Comparison of ENCODE assay signal across 10 cellular contexts in the genomic region with DNA sequence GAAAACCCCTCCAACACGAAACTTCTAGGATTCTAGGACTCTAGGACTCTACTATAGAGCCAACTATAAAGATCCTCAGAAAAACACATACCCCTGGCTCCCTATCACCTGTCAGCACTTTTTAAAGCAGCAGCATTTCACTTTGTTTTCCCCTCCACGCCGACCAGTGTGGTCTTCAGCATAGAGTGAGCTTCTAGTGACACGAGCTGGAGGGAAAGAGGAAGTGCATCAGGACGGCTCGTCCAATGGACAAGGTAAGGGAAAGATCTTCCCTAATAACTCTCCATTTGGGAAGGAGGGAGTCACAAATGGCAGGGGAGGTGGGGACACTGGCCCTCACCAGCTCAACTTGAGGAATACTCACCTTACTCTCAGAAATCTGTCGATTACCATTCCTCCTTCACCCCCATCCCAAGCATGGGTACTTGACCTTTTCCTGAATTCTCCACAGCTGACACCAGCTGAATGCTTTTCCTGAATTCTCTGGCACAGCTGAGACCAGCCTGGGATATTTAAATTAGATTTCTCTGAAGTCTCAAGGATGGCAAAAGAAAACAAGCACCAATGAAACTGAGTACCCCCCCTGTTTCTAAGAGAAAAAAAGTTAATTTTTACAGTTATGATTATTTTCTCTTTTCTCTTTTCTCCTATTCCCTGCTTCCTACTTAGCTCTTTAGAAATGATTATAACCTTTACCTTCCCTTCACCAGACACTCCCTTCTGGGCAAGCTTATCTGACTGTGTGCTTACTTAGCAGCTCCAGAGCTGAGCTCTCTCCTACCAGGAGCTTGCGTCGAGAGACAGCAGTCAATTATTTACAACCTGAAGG. TPM values are rescaled to one million over a fixed set of nuclear protein-coding genes. Genes with fewer than 3 reads are reported as not detected.
A peak's percentile ranks its signal among the peaks of the same experiment; 100 is the strongest.
DNase-seq lines count a peak whose midpoint lies in the region; ATAC-seq, FAIRE-seq and TF ChIP-seq lines count a peak whose summit lies in the region.
"Had no signal": no experiment of that assay in that cellular context is flagged by ENCODE, and none has a peak within 500 bp of the region (broad histone marks: within the 10 kb centered on the region; RNA-seq: fewer than 3 reads in every experiment).

No MANE protein-coding gene starts in this region.

- no peak overlapping the region for H3K4me3 Mint-ChIP-seq in CD4-positive, CD25-positive, alpha-beta regulatory T cell
- no peak overlapping the region for H3K4me3 Mint-ChIP-seq in activated T-helper 17 cell treated with anti-CD3 and anti-CD28 coated beads, Interleukin-2, amount 50 U/mL, for 72 hours

- no peaks in the 10 kb centered on the region for H3K9me3 Mint-ChIP-seq in CD4-positive, CD25-positive, alpha-beta regulatory T cell
- H3K9me3 Mint-ChIP-seq in activated T-helper 17 cell treated with anti-CD3 and anti-CD28 coated beads, Interleukin-2, amount 50 U/mL, for 72 hours = no peaks in the 10 kb centered on the region

- peak; percentile 55 for FAIRE-seq in bronchial epithelial cell (lab: Jason Lieb, UNC)
- FAIRE-seq: frontal cortex had no signal

- no peak overlapping the region for H3K4me3 ChIP-seq in CD4-positive, CD25-positive, alpha-beta regulatory T cell (ENCODE audit: low read depth, low read length)
- H3K4me3 ChIP-seq in bronchial epithelial cell (ENCODE audit: low read depth, low read length) (no peak overlapping the region), upper lobe of left lung (no peak overlapping the region)

- WGBS in upper lobe of left lung, 2 donors = 16 to 28% methylated on average over 9 of the region's 9 CpGs

- ATAC-seq in CD4-positive, CD25-positive, alpha-beta regulatory T cell (ENCODE audit: low read depth in 2 of 2) = peak; percentile 46 to 48
- ATAC-seq in upper lobe of left lung (ENCODE audit: low FRiP score in 2 of 2) = peak in 1 of 2 donors; percentile 30
- ATAC-seq in HG03342 (IDR thresholded peaks at IDR 0.05; ENCODE audit: unreplicated experiment) = no peak
- no peak for ATAC-seq in activated T-helper 17 cell treated with anti-CD3 and anti-CD28 coated beads, Interleukin-2, amount 50 U/mL, for 72 hours (replicated peaks)

- H3K36me3 Mint-ChIP-seq in CD4-positive, CD25-positive, alpha-beta regulatory T cell = no peaks in the 10 kb centered on the region
- no peaks in the 10 kb centered on the region for H3K36me3 Mint-ChIP-seq in activated T-helper 17 cell treated with anti-CD3 and anti-CD28 coated beads, Interleukin-2, amount 50 U/mL, for 72 hours (ENCODE audit: low read depth)

- TF ChIP-seq EP300 in upper lobe of left lung (IDR thresholded peaks at IDR 0.05) = no peak

- H3K27ac Mint-ChIP-seq in CD4-positive, CD25-positive, alpha-beta regulatory T cell = no peak overlapping the region
- H3K27ac Mint-ChIP-seq in activated T-helper 17 cell treated with anti-CD3 and anti-CD28 coated beads, Interleukin-2, amount 50 U/mL, for 72 hours = no peak overlapping the region

- H3K4me1 ChIP-seq in CD4-positive, CD25-positive, alpha-beta regulatory T cell (ENCODE audit: control insufficient read depth, insufficient read depth, low read length, poor library complexity, severe bottlenecking) = no peaks in the 10 kb centered on the region
- peaks cover 40 to 55% (median 43%) of the 10 kb centered on the region in 4 donors for H3K4me1 ChIP-seq in upper lobe of left lung

- peaks cover 2% of the 10 kb centered on the region for H3K27me3 ChIP-seq in CD4-positive, CD25-positive, alpha-beta regulatory T cell (ENCODE audit: control insufficient read depth, insufficient read depth, low read length)
- H3K27me3 ChIP-seq in bronchial epithelial cell (ENCODE audit: control insufficient read depth, insufficient read depth, low read length) (peaks cover 1% of the 10 kb centered on the region), upper lobe of left lung (no peaks in the 10 kb centered on the region)

- no peaks in the 10 kb centered on the region for H3K36me3 ChIP-seq in CD4-positive, CD25-positive, alpha-beta regulatory T cell (ENCODE audit: control insufficient read depth, insufficient read depth, low read length)
- H3K36me3 ChIP-seq in bronchial epithelial cell (ENCODE audit: control insufficient read depth, insufficient read depth, low read length) = no peaks in the 10 kb centered on the region
- H3K36me3 ChIP-seq in upper lobe of left lung = peaks cover 0 to 5% (median 2%) of the 10 kb centered on the region in 4 donors

- peak; percentile 73 for TF ChIP-seq CTCF in bronchial epithelial cell (IDR thresholded peaks at IDR 0.05; ENCODE audit: insufficient read depth, low read length, severe bottlenecking)
- TF ChIP-seq CTCF in upper lobe of left lung (IDR thresholded peaks at IDR 0.05) = peak; percentile 32 to 59 (median 42)

- DNase-seq in CD4-positive, CD25-positive, alpha-beta regulatory T cell = peak in 2 of 3 donors; percentile 35 to 45
- DNase-seq in HCEC 1CT = peak; percentile 65
- peak; percentile 54 for DNase-seq in NCI-H748 treated with DMSO at 0.1 percent for 48 hours (lab: John Stamatoyannopoulos, UW)
- DNase-seq in bronchial epithelial cell (ENCODE audit: low read depth) = peak; percentile 32
- peak; percentile 14 for DNase-seq in kidney glomerular epithelial cell (lab: John Stamatoyannopoulos, UW)
- peak in 1 of 2 donors; percentile 56 for DNase-seq in upper lobe of left lung

- peaks cover 0 to 5% (median 0%) of the 10 kb centered on the region in 4 donors for H3K4me1 Mint-ChIP-seq in CD4-positive, CD25-positive, alpha-beta regulatory T cell
- no peaks in the 10 kb centered on the region for H3K4me1 Mint-ChIP-seq in activated T-helper 17 cell treated with anti-CD3 and anti-CD28 coated beads, Interleukin-2, amount 50 U/mL, for 72 hours

- peaks cover 4% of the 10 kb centered on the region for H3K27me3 Mint-ChIP-seq in CD4-positive, CD25-positive, alpha-beta regulatory T cell
- H3K27me3 Mint-ChIP-seq in activated T-helper 17 cell treated with anti-CD3 and anti-CD28 coated beads, Interleukin-2, amount 50 U/mL, for 72 hours = no peaks in the 10 kb centered on the region

- no peaks in the 10 kb centered on the region for H3K9me3 ChIP-seq in CD4-positive, CD25-positive, alpha-beta regulatory T cell (ENCODE audit: control insufficient read depth in 2 of 2, low read length in 2 of 2)
- H3K9me3 ChIP-seq in upper lobe of left lung = no peaks in the 10 kb centered on the region

- TF ChIP-seq POLR2A in upper lobe of left lung (IDR thresholded peaks at IDR 0.05) = no peak

- H3K27ac ChIP-seq in CD4-positive, CD25-positive, alpha-beta regulatory T cell (ENCODE audit: insufficient read depth, low read length, poor library complexity, severe bottlenecking) = no peak overlapping the region
- peak overlapping the region in 3 of 4 donors; percentile 15 to 60 (median 24) for H3K27ac ChIP-seq in upper lobe of left lung

RNA-seq across cellular contexts. Expression of gene NNMT, which starts 33.3 kb away (rescaled TPM):
- not detected for total RNA-seq in CD4-positive, CD25-positive, alpha-beta regulatory T cell
- polyA plus RNA-seq in CD4-positive, CD25-positive, alpha-beta regulatory T cell = not detected
- total RNA-seq in bronchial epithelial cell = 0.38 and 11.6 TPM in 2 replicates
- total RNA-seq in upper lobe of left lung = 100 to 1,000 TPM in 5 of 6 donors, 10 to 100 TPM in 1; 93.4 to 383 (median 208) TPM
- not detected for total RNA-seq in activated T-helper 17 cell treated with anti-CD3 and anti-CD28 coated beads, Interleukin-2, amount 50 U/mL, for 72 hours
- total RNA-seq: temporal lobe had no signal

Comparison
In these comparisons a context has a peak if more than half of its experiments do, and no peak if none do; other contexts are left out.
1. ATAC-seq: peak in CD4-positive, CD25-positive, alpha-beta regulatory T cell (2 of 2); none in HG03342 (single experiment) and activated T-helper 17 cell treated with anti-CD3 and anti-CD28 coated beads, Interleukin-2, amount 50 U/mL, for 72 hours (single experiment).